15 cellular contexts compared by ENCODE assay signal in genomic region chr10:72109619-72110215, GRCh38. TPM values are rescaled to one million over a fixed set of nuclear protein-coding genes. Genes with fewer than 3 reads are reported as not detected.
DNase-seq lines count a peak whose midpoint lies in the region; ATAC-seq, FAIRE-seq and TF ChIP-seq lines count a peak whose summit lies in the region.
"Had no signal": no experiment of that assay in that cellular context is flagged by ENCODE, and none has a peak within 500 bp of the region (broad histone marks: within the 10 kb centered on the region; RNA-seq: fewer than 3 reads in every experiment).

No MANE protein-coding gene starts in this region.

- no peak for DNase-seq in activated CD4-positive, alpha-beta T cell treated with anti-CD3 and anti-CD28 coated beads for 36 hours
- DNase-seq in activated CD4-positive, alpha-beta T cell treated with anti-CD3 and anti-CD28 coated beads for 4 hours: no peak
- DNase-seq in DND-41 (no peak), H54 (ENCODE audit: insufficient read length, low spot score) (no peak), KBM-7 (no peak)
- DNase-seq in activated T-helper 1 cell treated with anti-CD3 and anti-CD28 coated beads, Interleukin-12 subunit alpha, Interleukin-12 subunit beta, Interleukin-2, Interleukin-4 antibody, amounts not matched to agents 30 ng/mL and 10 ng/mL and 1 ng/mL, durations not matched to agents 14 hours and 24 hours and 36 hours (ENCODE audit: low spot score): no peak
- DNase-seq in naive thymus-derived CD4-positive, alpha-beta T cell: peak in 4 of 9 donors; percentile 26 to 38 (median 31)
- DNase-seq: 8988T, amniotic stem cell, GDM1, NCI-H1930, NCI-H524 treated with DMSO at 0.1 percent for 48 hours had no signal

- H3K9ac ChIP-seq in DND-41 (ENCODE audit: low read depth, low read length): 0 out of 2 replicates have a peak overlapping the region, but pooled peaks have one; percentile 44

- no peaks in the 10 kb centered on the region for H3K27me3 Mint-ChIP-seq in activated CD4-positive, alpha-beta T cell treated with anti-CD3 and anti-CD28 coated beads for 36 hours
- H3K27me3 Mint-ChIP-seq in activated T-helper 1 cell treated with anti-CD3 and anti-CD28 coated beads, Interleukin-12 subunit alpha, Interleukin-12 subunit beta, Interleukin-2, Interleukin-4 antibody, amounts not matched to agents 30 ng/mL and 10 ng/mL and 1 ng/mL, durations not matched to agents 14 hours and 24 hours and 36 hours (ENCODE audit: insufficient read depth): peaks cover 2% of the 10 kb centered on the region
- H3K27me3 Mint-ChIP-seq in naive thymus-derived CD4-positive, alpha-beta T cell: no peaks in the 10 kb centered on the region

- peak overlapping the region; percentile 50 for H3K4me3 Mint-ChIP-seq in activated CD4-positive, alpha-beta T cell treated with anti-CD3 and anti-CD28 coated beads for 36 hours
- peak overlapping the region; percentile 15 for H3K4me3 Mint-ChIP-seq in activated T-helper 1 cell treated with anti-CD3 and anti-CD28 coated beads, Interleukin-12 subunit alpha, Interleukin-12 subunit beta, Interleukin-2, Interleukin-4 antibody, amounts not matched to agents 30 ng/mL and 10 ng/mL and 1 ng/mL, durations not matched to agents 14 hours and 24 hours and 36 hours
- peak overlapping the region; percentile 52 to 85 (median 78) for H3K4me3 Mint-ChIP-seq in naive thymus-derived CD4-positive, alpha-beta T cell

- no peak for FAIRE-seq in H54 (lab: Jason Lieb, UNC)
- FAIRE-seq: colon, islet of Langerhans had no signal

- POLR2A ChIA-PET in activated CD4-positive, alpha-beta T cell treated with anti-CD3 and anti-CD28 coated beads for 36 hours (lab: Charles Lee): no interaction called here
- POLR2A ChIA-PET in naive thymus-derived CD4-positive, alpha-beta T cell (lab: Charles Lee): interaction anchor here (1.2 to 11.5 kb wide), 3 partner anchors 21 to 106 kb away, joined by 3 to 297 read pairs (median 16); partner anchors contain the start of genes ANAPC16, ASCC1 and SPOCK2

- peak overlapping the region; percentile 92 for H3K27ac ChIP-seq in DND-41 (ENCODE audit: low read length)
- H3K27ac ChIP-seq in naive thymus-derived CD4-positive, alpha-beta T cell (ENCODE audit: low read depth, low read length): peak overlapping the region; percentile 72

- H3K9me3 ChIP-seq in DND-41 (ENCODE audit: insufficient read depth, low read length, severe bottlenecking): no peaks in the 10 kb centered on the region
- H3K9me3 ChIP-seq in naive thymus-derived CD4-positive, alpha-beta T cell (ENCODE audit: control insufficient read depth in 2 of 3, low read length in 3 of 3): no peaks in the 10 kb centered on the region

- no peak for TF ChIP-seq CTCF in DND-41 (IDR thresholded peaks at IDR 0.05; ENCODE audit: borderline replicate concordance, extremely low read depth, low read length, poor library complexity, severe bottlenecking)

- 0 out of 2 replicates have a peak overlapping the region, but pooled peaks have one; percentile 55 for H3K4me2 ChIP-seq in DND-41 (ENCODE audit: insufficient read depth, low read length)

- intact Hi-C loops in activated CD4-positive, alpha-beta T cell treated with anti-CD3 and anti-CD28 coated beads for 36 hours (cut with DNase I, micrococcal nuclease): no loop called here
- intact Hi-C loops in activated T-helper 1 cell treated with anti-CD3 and anti-CD28 coated beads, Interleukin-12 subunit alpha, Interleukin-12 subunit beta, Interleukin-2, Interleukin-4 antibody, amounts not matched to agents 30 ng/mL and 10 ng/mL and 1 ng/mL, durations not matched to agents 14 hours and 24 hours and 36 hours (cut with micrococcal nuclease): no loop called here
- intact Hi-C loops in naive thymus-derived CD4-positive, alpha-beta T cell (cut with micrococcal nuclease): loop anchor here in 1 of 2 donors (1.0 to 2.0 kb wide), 2 partner anchors 8 to 17 kb away; no protein-coding TSS in a partner anchor

- H3K36me3 ChIP-seq in DND-41 (ENCODE audit: insufficient read depth, low read length): peaks cover 8% of the 10 kb centered on the region; the same call in 1 of the 2 replicates
- H3K36me3 ChIP-seq in naive thymus-derived CD4-positive, alpha-beta T cell (ENCODE audit: control insufficient read depth in 2 of 3, insufficient read depth in 3 of 3, low read length in 3 of 3): no peaks in the 10 kb centered on the region

- CTCF ChIA-PET in activated CD4-positive, alpha-beta T cell treated with anti-CD3 and anti-CD28 coated beads for 36 hours (lab: Charles Lee): interaction anchor here (1.1 to 1.8 kb wide), 3 partner anchors 15 to 24 kb away, joined by 3 to 7 read pairs (median 3); no protein-coding TSS in a partner anchor
- CTCF ChIA-PET in naive thymus-derived CD4-positive, alpha-beta T cell (lab: Charles Lee): no interaction called here

- TF ChIP-seq POLR2A in H54 (IDR thresholded peaks at IDR 0.05; ENCODE audit: low read depth, low read length): no peak

- H3K9me3 Mint-ChIP-seq in activated CD4-positive, alpha-beta T cell treated with anti-CD3 and anti-CD28 coated beads for 36 hours (ENCODE audit: low read depth): no peaks in the 10 kb centered on the region
- H3K9me3 Mint-ChIP-seq in activated T-helper 1 cell treated with anti-CD3 and anti-CD28 coated beads, Interleukin-12 subunit alpha, Interleukin-12 subunit beta, Interleukin-2, Interleukin-4 antibody, amounts not matched to agents 30 ng/mL and 10 ng/mL and 1 ng/mL, durations not matched to agents 14 hours and 24 hours and 36 hours: no peaks in the 10 kb centered on the region
- no peaks in the 10 kb centered on the region for H3K9me3 Mint-ChIP-seq in naive thymus-derived CD4-positive, alpha-beta T cell

- peaks cover 15% of the 10 kb centered on the region for H3K36me3 Mint-ChIP-seq in activated CD4-positive, alpha-beta T cell treated with anti-CD3 and anti-CD28 coated beads for 36 hours (ENCODE audit: low read depth)
- H3K36me3 Mint-ChIP-seq in activated T-helper 1 cell treated with anti-CD3 and anti-CD28 coated beads, Interleukin-12 subunit alpha, Interleukin-12 subunit beta, Interleukin-2, Interleukin-4 antibody, amounts not matched to agents 30 ng/mL and 10 ng/mL and 1 ng/mL, durations not matched to agents 14 hours and 24 hours and 36 hours (ENCODE audit: low read depth): peaks cover 16% of the 10 kb centered on the region
- H3K36me3 Mint-ChIP-seq in naive thymus-derived CD4-positive, alpha-beta T cell: peaks cover 0 to 26% (median 5%) of the 10 kb centered on the region in 5 donors

- H3K27ac Mint-ChIP-seq in activated CD4-positive, alpha-beta T cell treated with anti-CD3 and anti-CD28 coated beads for 36 hours: peak overlapping the region; percentile 85
- peak overlapping the region; percentile 69 for H3K27ac Mint-ChIP-seq in activated T-helper 1 cell treated with anti-CD3 and anti-CD28 coated beads, Interleukin-12 subunit alpha, Interleukin-12 subunit beta, Interleukin-2, Interleukin-4 antibody, amounts not matched to agents 30 ng/mL and 10 ng/mL and 1 ng/mL, durations not matched to agents 14 hours and 24 hours and 36 hours
- H3K27ac Mint-ChIP-seq in naive thymus-derived CD4-positive, alpha-beta T cell: peak overlapping the region; percentile 81 to 96 (median 89)

- no peaks in the 10 kb centered on the region for H3K27me3 ChIP-seq in DND-41 (ENCODE audit: insufficient read depth, low read length, poor library complexity)
- H3K27me3 ChIP-seq in naive thymus-derived CD4-positive, alpha-beta T cell (ENCODE audit: control insufficient read depth in 2 of 2, insufficient read depth in 2 of 2, low read length in 2 of 2): no peaks in the 10 kb centered on the region

- in situ Hi-C loops in KBM-7 (cut with MboI; ENCODE audit: low pct_unique_long_range_greater_than_20kb, low sequenced_read_pairs): no loop called here

- no peak overlapping the region for H2AFZ ChIP-seq in DND-41 (ENCODE audit: low read depth, low read length)

- H3K79me2 ChIP-seq in DND-41 (ENCODE audit: insufficient read depth, low read length): no peaks in the 10 kb centered on the region

- no peak overlapping the region for H3K4me3 ChIP-seq in DND-41 (ENCODE audit: low read depth in 1 of 2, low read length in 2 of 2)
- peak overlapping the region; percentile 49 for H3K4me3 ChIP-seq in naive thymus-derived CD4-positive, alpha-beta T cell (ENCODE audit: low read length)

- peak; percentile 50 for ATAC-seq in activated CD4-positive, alpha-beta T cell treated with anti-CD3 and anti-CD28 coated beads for 36 hours
- ATAC-seq in DND-41 (ENCODE audit: insufficient read depth, low read depth) (no peak), HG03432 (IDR thresholded peaks at IDR 0.05; ENCODE audit: unreplicated experiment) (no peak)
- peak; percentile 40 for ATAC-seq in naive thymus-derived CD4-positive, alpha-beta T cell

- peaks cover 73% of the 10 kb centered on the region for H3K4me1 Mint-ChIP-seq in activated CD4-positive, alpha-beta T cell treated with anti-CD3 and anti-CD28 coated beads for 36 hours
- H3K4me1 Mint-ChIP-seq in activated T-helper 1 cell treated with anti-CD3 and anti-CD28 coated beads, Interleukin-12 subunit alpha, Interleukin-12 subunit beta, Interleukin-2, Interleukin-4 antibody, amounts not matched to agents 30 ng/mL and 10 ng/mL and 1 ng/mL, durations not matched to agents 14 hours and 24 hours and 36 hours (ENCODE audit: low read depth): peaks cover 62% of the 10 kb centered on the region
- peaks cover 54 to 91% (median 83%) of the 10 kb centered on the region in 7 donors for H3K4me1 Mint-ChIP-seq in naive thymus-derived CD4-positive, alpha-beta T cell

- no peaks in the 10 kb centered on the region for H4K20me1 ChIP-seq in DND-41 (ENCODE audit: insufficient read depth, low read length)

- H3K4me1 ChIP-seq in DND-41 (ENCODE audit: insufficient read depth, low read length): peaks cover 57% of the 10 kb centered on the region
- peaks cover 32 to 63% of the 10 kb centered on the region in 2 donors for H3K4me1 ChIP-seq in naive thymus-derived CD4-positive, alpha-beta T cell (ENCODE audit: control insufficient read depth in 2 of 2, insufficient read depth in 2 of 2, low read length in 2 of 2)

RNA-seq across cellular contexts. Expression of gene SPOCK2, which starts 21.4 kb away (rescaled TPM):
- total RNA-seq in activated CD4-positive, alpha-beta T cell treated with anti-CD3 and anti-CD28 coated beads for 36 hours: 100 to 1,000 TPM; 158 to 165 TPM
- total RNA-seq in activated T-helper 1 cell treated with anti-CD3 and anti-CD28 coated beads, Interleukin-12 subunit alpha, Interleukin-12 subunit beta, Interleukin-2, Interleukin-4 antibody, amounts not matched to agents 30 ng/mL and 10 ng/mL and 1 ng/mL, durations not matched to agents 14 hours and 24 hours and 36 hours: 139 and 142 TPM in 2 replicates
- 100 to 1,000 TPM; 312 to 543 (median 505) TPM for total RNA-seq in naive thymus-derived CD4-positive, alpha-beta T cell
- 100 to 1,000 TPM; 200 to 250 TPM for polyA plus RNA-seq in naive thymus-derived CD4-positive, alpha-beta T cell

Comparison
In these comparisons a context has a peak if more than half of its experiments do, and no peak if none do; other contexts are left out.
1. ATAC-seq: peak in activated CD4-positive, alpha-beta T cell treated with anti-CD3 and anti-CD28 coated beads for 36 hours (single experiment) and naive thymus-derived CD4-positive, alpha-beta T cell (single experiment); none in DND-41 (single experiment) and HG03432 (single experiment).
2. H3K4me3 Mint-ChIP-seq: peak in every context shown above with its lines; median percentile 78 in naive thymus-derived CD4-positive, alpha-beta T cell; 50 in activated CD4-positive, alpha-beta T cell treated with anti-CD3 and anti-CD28 coated beads for 36 hours; 15 in activated T-helper 1 cell treated with anti-CD3 and anti-CD28 coated beads, Interleukin-12 subunit alpha, Interleukin-12 subunit beta, Interleukin-2, Interleukin-4 antibody, amounts not matched to agents 30 ng/mL and 10 ng/mL and 1 ng/mL, durations not matched to agents 14 hours and 24 hours and 36 hours.
3. Peak in every context shown above with its lines, with median percentiles within 50 percentile points of each other: H3K27ac Mint-ChIP-seq.